Comparison of ENCODE assay signal across 11 cellular contexts in genomic region chr11:727281-727701, GRCh38. TPM values are rescaled to one million over a fixed set of nuclear protein-coding genes. Genes with fewer than 3 reads are reported as not detected.
DNase-seq lines count a peak whose midpoint lies in the region; ATAC-seq and TF ChIP-seq lines count a peak whose summit lies in the region.
"Had no signal": no experiment of that assay in that cellular context is flagged by ENCODE, and none has a peak within 500 bp of the region (broad histone marks: within the 10 kb centered on the region; RNA-seq: fewer than 3 reads in every experiment).

No MANE protein-coding gene starts in this region.

- BruUV-seq in MCF 10A (replicated peaks; lab: Mats Ljungman, UMichigan) = no TSS peak

- H3K27ac ChIP-seq in HUES64 (ENCODE audit: low read depth, low read length) = peak overlapping the region; percentile 16; the same call in 1 of the 2 replicates
- peak overlapping the region; percentile 31 for H3K27ac ChIP-seq in muscle layer of duodenum (ENCODE audit: low read length)
- peak overlapping the region in 3 of 4 donors; percentile 38 to 79 (median 63) for H3K27ac ChIP-seq in upper lobe of left lung
- H3K27ac ChIP-seq in substantia nigra (ENCODE audit: low read depth, low read length, poor library complexity, severe bottlenecking) = no peak overlapping the region
- H3K27ac ChIP-seq: HL-60 had no signal

- peaks cover 36% of the 10 kb centered on the region for H3K36me3 Mint-ChIP-seq in MCF 10A (ENCODE audit: insufficient read depth, unreplicated experiment)
- no peaks in the 10 kb centered on the region for H3K36me3 Mint-ChIP-seq in T-helper 2 cell treated with Interferon-gamma antibody and Interleukin-4, amounts not matched to agents 5 μg/mL and 100 μg/mL, for 36 hours (ENCODE audit: low read depth)
- H3K36me3 Mint-ChIP-seq: activated naive CD4-positive, alpha-beta T cell treated with anti-CD3 and anti-CD28 coated beads, Interleukin-2, amount 50 U/mL, for 24 hours had no signal

- H3K9ac ChIP-seq in HUES64 (ENCODE audit: low read depth, low read length) = no peak overlapping the region

- H3K36me3 ChIP-seq in HUES64 (ENCODE audit: insufficient read depth, low read length) (no peaks in the 10 kb centered on the region), muscle layer of duodenum (ENCODE audit: control insufficient read depth in 1 of 2, insufficient read depth in 2 of 2, low read length in 2 of 2) (no peaks in the 10 kb centered on the region), upper lobe of left lung (peaks cover 0 to 4% (median 1%) of the 10 kb centered on the region in 4 donors)
- H3K36me3 ChIP-seq: esophagus muscularis mucosa had no signal

- DNase-seq in MCF 10A (ENCODE audit: unreplicated experiment) = no peak
- peak in 1 of 2 donors; percentile 54 for DNase-seq in upper lobe of left lung
- no peak for DNase-seq in T-helper 2 cell treated with Interferon-gamma antibody and Interleukin-4, amounts not matched to agents 5 μg/mL and 100 μg/mL, for 36 hours (ENCODE audit: low spot score)
- DNase-seq in substantia nigra (lab: John Stamatoyannopoulos, UW) = no peak

- peak overlapping the region; percentile 43 for H3K27ac Mint-ChIP-seq in MCF 10A (ENCODE audit: low read depth, unreplicated experiment)
- no peak overlapping the region for H3K27ac Mint-ChIP-seq in T-helper 2 cell treated with Interferon-gamma antibody and Interleukin-4, amounts not matched to agents 5 μg/mL and 100 μg/mL, for 36 hours
- H3K27ac Mint-ChIP-seq: activated naive CD4-positive, alpha-beta T cell treated with anti-CD3 and anti-CD28 coated beads, Interleukin-2, amount 50 U/mL, for 24 hours had no signal

- H3K4me3 ChIP-seq in HUES64 (ENCODE audit: low read length) (no peak overlapping the region), muscle layer of duodenum (ENCODE audit: low read depth in 1 of 2, low read length in 2 of 2) (no peak overlapping the region), upper lobe of left lung (no peak overlapping the region)

- CTCF ChIA-PET in MCF 10A (lab: Yijun Ruan, JAX) = interaction anchor here (0.5 to 3.3 kb wide), 12 partner anchors 9 to 325 kb away, joined by 3 to 22 read pairs (median 4); partner anchors contain the start of genes EPS8L2, TALDO1 and TMEM80

- POLR2A ChIA-PET in MCF 10A (lab: Yijun Ruan, JAX) = interaction anchor here (0.6 to 7.1 kb wide), 12 partner anchors 15 to 221 kb away, joined by 3 to 96 read pairs (median 8); partner anchors contain the start of genes DEAF1, EPS8L2, GATD1 and HRAS

- ATAC-seq in upper lobe of left lung (ENCODE audit: low FRiP score in 2 of 2) (peak in 1 of 2 donors; percentile 1), HG02759 (IDR thresholded peaks at IDR 0.05; ENCODE audit: unreplicated experiment) (no peak)

- TF ChIP-seq POLR2A in upper lobe of left lung (IDR thresholded peaks at IDR 0.05) = no peak

- H3K4me3 Mint-ChIP-seq in MCF 10A (ENCODE audit: unreplicated experiment) = peak overlapping the region; percentile 50
- H3K4me3 Mint-ChIP-seq in T-helper 2 cell treated with Interferon-gamma antibody and Interleukin-4, amounts not matched to agents 5 μg/mL and 100 μg/mL, for 36 hours = no peak overlapping the region

- H3K27me3 Mint-ChIP-seq in MCF 10A (ENCODE audit: insufficient read depth, unreplicated experiment) = no peaks in the 10 kb centered on the region
- peaks cover 13% of the 10 kb centered on the region for H3K27me3 Mint-ChIP-seq in T-helper 2 cell treated with Interferon-gamma antibody and Interleukin-4, amounts not matched to agents 5 μg/mL and 100 μg/mL, for 36 hours (ENCODE audit: low read depth)

- no peak for TF ChIP-seq EP300 in upper lobe of left lung (IDR thresholded peaks at IDR 0.05)

- WGBS in HUES64 = 94% methylated on average over 12 of the region's 12 CpGs
- 85 to 86% methylated on average over 2 to 12 of the region's 12 CpGs for WGBS in upper lobe of left lung, 2 donors

- no peaks in the 10 kb centered on the region for H3K9me3 ChIP-seq in HUES64 (ENCODE audit: insufficient read depth, low read depth, low read length)
- H3K9me3 ChIP-seq in muscle layer of duodenum (ENCODE audit: control insufficient read depth in 1 of 2, low read length in 2 of 2) = no peaks in the 10 kb centered on the region
- no peaks in the 10 kb centered on the region for H3K9me3 ChIP-seq in upper lobe of left lung
- H3K9me3 ChIP-seq: esophagus muscularis mucosa, Peyer's patch had no signal

- H3K27me3 ChIP-seq in HUES64 (ENCODE audit: insufficient read depth, low read length) (peaks cover 21% of the 10 kb centered on the region), muscle layer of duodenum (ENCODE audit: low read depth, low read length) (peaks cover under 1% of the 10 kb centered on the region), upper lobe of left lung (peaks cover 0 to 27% (median 8%) of the 10 kb centered on the region in 4 donors)

- H3K4me1 ChIP-seq in HUES64 (ENCODE audit: insufficient read depth, low read length) (no peaks in the 10 kb centered on the region), muscle layer of duodenum (ENCODE audit: control insufficient read depth in 1 of 2, insufficient read depth in 2 of 2, low read length in 2 of 2) (peaks cover 0 to 42% of the 10 kb centered on the region in 2 donors), upper lobe of left lung (peaks cover 22 to 52% (median 30%) of the 10 kb centered on the region in 4 donors)

- intact Hi-C loops in MCF 10A (cut with micrococcal nuclease) = loop anchor here (10.0 kb wide), 1 partner anchor 162 kb away; the partner anchor contains the start of genes LMNTD2 and RASSF7

- H3K4me1 Mint-ChIP-seq in MCF 10A (ENCODE audit: insufficient read depth, unreplicated experiment) = peaks cover 12% of the 10 kb centered on the region
- H3K4me1 Mint-ChIP-seq in T-helper 2 cell treated with Interferon-gamma antibody and Interleukin-4, amounts not matched to agents 5 μg/mL and 100 μg/mL, for 36 hours (ENCODE audit: low read depth) = peaks cover 8% of the 10 kb centered on the region

- TF ChIP-seq CTCF in MCF 10A (IDR thresholded peaks at IDR 0.05; ENCODE audit: unreplicated experiment) (no peak), upper lobe of left lung (IDR thresholded peaks at IDR 0.05) (no peak)

- no peaks in the 10 kb centered on the region for H3K9me3 Mint-ChIP-seq in MCF 10A (ENCODE audit: unreplicated experiment)
- no peaks in the 10 kb centered on the region for H3K9me3 Mint-ChIP-seq in T-helper 2 cell treated with Interferon-gamma antibody and Interleukin-4, amounts not matched to agents 5 μg/mL and 100 μg/mL, for 36 hours
- H3K9me3 Mint-ChIP-seq: activated naive CD4-positive, alpha-beta T cell treated with anti-CD3 and anti-CD28 coated beads, Interleukin-2, amount 50 U/mL, for 24 hours had no signal

RNA-seq across cellular contexts. Expression of gene TALDO1, which starts 20.0 kb away (rescaled TPM):
- 182 TPM for polyA plus RNA-seq in HUES64 (2013, experiment 1 of 2)
- polyA plus RNA-seq in HUES64 (2013, experiment 2 of 2) = 176 TPM
- total RNA-seq in MCF 10A (2022) (93.8 and 137 TPM in 2 replicates), upper lobe of left lung (100 to 1,000 TPM; 163 to 313 (median 217) TPM)

RNA-seq across cellular contexts. Expression of gene EPS8L2, which starts 21.3 kb away (rescaled TPM):
- polyA plus RNA-seq in HUES64 (2013, experiment 1 of 2) = 16.7 TPM
- 15.1 TPM for polyA plus RNA-seq in HUES64 (2013, experiment 2 of 2)
- 109 and 119 TPM in 2 replicates for total RNA-seq in MCF 10A (2022)
- 100 to 1,000 TPM; 120 to 497 (median 199) TPM for total RNA-seq in upper lobe of left lung

RNA-seq across cellular contexts. Expression of gene TMEM80, which starts 31.7 kb away (rescaled TPM):
- polyA plus RNA-seq in HUES64 (2013, experiment 1 of 2) = 13.7 TPM
- polyA plus RNA-seq in HUES64 (2013, experiment 2 of 2) = 17.6 TPM
- total RNA-seq in MCF 10A (2022) (12.2 and 12.8 TPM in 2 replicates), upper lobe of left lung (10 to 100 TPM; 28.6 to 62.9 (median 36.1) TPM)

RNA-seq across cellular contexts. Expression of gene DEAF1, which starts 32.3 kb away (rescaled TPM):
- 41.2 TPM for polyA plus RNA-seq in HUES64 (2013, experiment 1 of 2)
- polyA plus RNA-seq in HUES64 (2013, experiment 2 of 2) = 53.1 TPM
- total RNA-seq in MCF 10A (2022) = 46.8 and 54.1 TPM in 2 replicates
- total RNA-seq in upper lobe of left lung = 10 to 100 TPM; 23.9 to 87.3 (median 35.6) TPM

RNA-seq across cellular contexts. Expression of gene GATD1, which starts 50.0 kb away (rescaled TPM):
- 21.3 TPM for polyA plus RNA-seq in HUES64 (2013, experiment 1 of 2)
- polyA plus RNA-seq in HUES64 (2013, experiment 2 of 2) = 22.1 TPM
- 54.6 and 67.7 TPM in 2 replicates for total RNA-seq in MCF 10A (2022)
- total RNA-seq in upper lobe of left lung = 10 to 100 TPM; 14.8 to 77.7 (median 63.6) TPM
